8 cellular contexts compared by ENCODE assay signal in genomic region chr3:105518806-105519418, GRCh38.
DNase-seq lines count a peak whose midpoint lies in the region; ATAC-seq and TF ChIP-seq lines count a peak whose summit lies in the region.

No MANE protein-coding gene starts in this region.

- H3K27me3 Mint-ChIP-seq in activated naive CD8-positive, alpha-beta T cell treated with anti-CD3 and anti-CD28 coated beads, Interleukin-2, amount 10 ng/mL, durations not matched to agents 7 days and 5 days = no peaks in the 10 kb centered on the region
- H3K27me3 Mint-ChIP-seq in activated naive CD8-positive, alpha-beta T cell treated with anti-CD3 and anti-CD28 coated beads for 36 hours = no peaks in the 10 kb centered on the region
- peaks cover 7% of the 10 kb centered on the region for H3K27me3 Mint-ChIP-seq in brain

- peak; percentile 74 to 85 for TF ChIP-seq CTCF in brain (conservative IDR thresholded peaks at IDR 0.05)

- peak; percentile 54 for ATAC-seq in activated naive CD8-positive, alpha-beta T cell treated with anti-CD3 and anti-CD28 coated beads, Interleukin-2, amount 10 ng/mL, durations not matched to agents 7 days and 5 days (ENCODE audit: low read depth)
- peak; percentile 93 for ATAC-seq in GM21526 (IDR thresholded peaks at IDR 0.05; ENCODE audit: low FRiP score, unreplicated experiment)

- POLR2A ChIA-PET in activated naive CD8-positive, alpha-beta T cell treated with anti-CD3 and anti-CD28 coated beads, Interleukin-2, amount 10 ng/mL, durations not matched to agents 7 days and 5 days (lab: Charles Lee) = no interaction called here

- H3K4me3 Mint-ChIP-seq in activated naive CD8-positive, alpha-beta T cell treated with anti-CD3 and anti-CD28 coated beads, Interleukin-2, amount 10 ng/mL, durations not matched to agents 7 days and 5 days = no peak overlapping the region
- no peak overlapping the region for H3K4me3 Mint-ChIP-seq in activated naive CD8-positive, alpha-beta T cell treated with anti-CD3 and anti-CD28 coated beads for 36 hours
- peak overlapping the region in 1 of 5 experiments; percentile 54 for H3K4me3 Mint-ChIP-seq in brain

- H3K36me3 Mint-ChIP-seq in activated naive CD8-positive, alpha-beta T cell treated with anti-CD3 and anti-CD28 coated beads, Interleukin-2, amount 10 ng/mL, durations not matched to agents 7 days and 5 days = no peaks in the 10 kb centered on the region
- peaks cover 1% of the 10 kb centered on the region for H3K36me3 Mint-ChIP-seq in activated naive CD8-positive, alpha-beta T cell treated with anti-CD3 and anti-CD28 coated beads for 36 hours
- no peaks in the 10 kb centered on the region for H3K36me3 Mint-ChIP-seq in brain

- DNase-seq in activated naive CD8-positive, alpha-beta T cell treated with anti-CD3 and anti-CD28 coated beads, Interleukin-2, amount 10 ng/mL, durations not matched to agents 7 days and 5 days = no peak
- DNase-seq in activated naive CD8-positive, alpha-beta T cell treated with anti-CD3 and anti-CD28 coated beads for 36 hours = no peak
- DNase-seq in HPDE6-E6E7 (ENCODE audit: extremely low spot score) (peak; percentile 13), NOMO-1 (lab: John Stamatoyannopoulos, UW; ENCODE audit: unreplicated experiment in 2 of 2) (peak; percentile 42 to 54), inferior parietal cortex (ENCODE audit: extremely low spot score) (peak; percentile 95), superior temporal gyrus (ENCODE audit: extremely low spot score) (peak; percentile 98)

- no peaks in the 10 kb centered on the region for H3K9me3 Mint-ChIP-seq in activated naive CD8-positive, alpha-beta T cell treated with anti-CD3 and anti-CD28 coated beads, Interleukin-2, amount 10 ng/mL, durations not matched to agents 7 days and 5 days
- H3K9me3 Mint-ChIP-seq in activated naive CD8-positive, alpha-beta T cell treated with anti-CD3 and anti-CD28 coated beads for 36 hours = no peaks in the 10 kb centered on the region
- H3K9me3 Mint-ChIP-seq in brain = no peaks in the 10 kb centered on the region

- no peaks in the 10 kb centered on the region for H3K4me1 Mint-ChIP-seq in activated naive CD8-positive, alpha-beta T cell treated with anti-CD3 and anti-CD28 coated beads, Interleukin-2, amount 10 ng/mL, durations not matched to agents 7 days and 5 days
- peaks cover 2% of the 10 kb centered on the region for H3K4me1 Mint-ChIP-seq in activated naive CD8-positive, alpha-beta T cell treated with anti-CD3 and anti-CD28 coated beads for 36 hours
- H3K4me1 Mint-ChIP-seq in brain = peaks cover 5% of the 10 kb centered on the region

- H3K27ac Mint-ChIP-seq in activated naive CD8-positive, alpha-beta T cell treated with anti-CD3 and anti-CD28 coated beads, Interleukin-2, amount 10 ng/mL, durations not matched to agents 7 days and 5 days = no peak overlapping the region
- H3K27ac Mint-ChIP-seq in activated naive CD8-positive, alpha-beta T cell treated with anti-CD3 and anti-CD28 coated beads for 36 hours = no peak overlapping the region
- H3K27ac Mint-ChIP-seq in brain = no peak overlapping the region

Comparison
In these comparisons a context has a peak if more than half of its experiments do, and no peak if none do; other contexts are left out.
1. DNase-seq: peak in HPDE6-E6E7 (single experiment), NOMO-1 (2 of 2), inferior parietal cortex (single experiment) and superior temporal gyrus (single experiment); none in activated naive CD8-positive, alpha-beta T cell treated with anti-CD3 and anti-CD28 coated beads, Interleukin-2, amount 10 ng/mL, durations not matched to agents 7 days and 5 days (single experiment) and activated naive CD8-positive, alpha-beta T cell treated with anti-CD3 and anti-CD28 coated beads for 36 hours (single experiment).